Comparison of ENCODE assay signal across 24 cellular contexts in the genomic region with DNA sequence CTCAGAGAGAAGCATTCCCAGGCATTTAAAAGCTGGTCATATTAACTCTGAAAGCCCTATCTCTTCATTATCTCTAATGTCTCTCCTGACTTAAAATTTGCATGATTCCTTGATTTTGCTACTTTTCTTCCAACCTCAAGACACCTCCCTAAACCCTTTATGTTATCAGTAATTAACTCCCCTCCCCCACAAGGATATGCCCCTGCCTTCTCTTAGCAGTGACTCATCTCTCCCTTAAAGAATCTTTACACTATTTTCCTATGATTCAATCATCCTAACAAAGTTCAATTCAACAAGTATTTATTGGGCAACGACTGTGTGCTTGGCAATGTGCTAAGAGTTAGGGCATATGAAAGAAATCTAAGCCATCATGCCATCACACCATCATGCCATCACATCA.
A peak's percentile ranks its signal among the peaks of the same experiment; 100 is the strongest.
DNase-seq lines count a peak whose midpoint lies in the region; ATAC-seq, FAIRE-seq and TF ChIP-seq lines count a peak whose summit lies in the region.
"Had no signal": no experiment of that assay in that cellular context is flagged by ENCODE, and none has a peak within 500 bp of the region (broad histone marks: within the 10 kb centered on the region; RNA-seq: fewer than 3 reads in every experiment).

No MANE protein-coding gene starts in this region.

- H3K9me3 Mint-ChIP-seq in activated CD4-positive, alpha-beta memory T cell treated with anti-CD3 and anti-CD28 coated beads for 36 hours = no peaks in the 10 kb centered on the region
- H3K9me3 Mint-ChIP-seq: CD4-positive, alpha-beta T cell; H9; HFFc6 had no signal

- WGBS in H1 (ENCODE audit: extremely low coverage in 1 of 2, insufficient coverage in 1 of 2, insufficient read length in 1 of 2, insufficient replicate concordance in 2 of 2, low coverage in 1 of 2, low lambda C conversion rate in 2 of 2, missing lambda C conversion rate in 1 of 2), 2 experiments = 81% methylated on average over 1 of the region's 1 CpG; no CpG with 5 or more reads in 1 of the 2 experiments
- no CpG with 5 or more reads among the region's 1 CpG for WGBS in mesendoderm (ENCODE audit: extremely low coverage, insufficient coverage, low lambda C conversion rate)

- FAIRE-seq in D721Med (lab: Jason Lieb, UNC) = peak; percentile 6
- FAIRE-seq in H1 (lab: Jason Lieb, UNC) = no peak
- FAIRE-seq: A549, G401.6, GM19239 had no signal

- H2BK120ac ChIP-seq in H1 (replicated peaks; ENCODE audit: low read depth, low read length) = no peak overlapping the region
- no peak overlapping the region for H2BK120ac ChIP-seq in mesendoderm (ENCODE audit: low read depth, low read length)

- no peak overlapping the region for H3K4me3 Mint-ChIP-seq in activated CD4-positive, alpha-beta memory T cell treated with anti-CD3 and anti-CD28 coated beads for 36 hours
- H3K4me3 Mint-ChIP-seq: CD14-positive monocyte; CD4-positive, alpha-beta T cell; H9; HFFc6 had no signal

- peaks cover 3% of the 10 kb centered on the region for H3K27me3 Mint-ChIP-seq in activated CD4-positive, alpha-beta memory T cell treated with anti-CD3 and anti-CD28 coated beads for 36 hours

- no peak overlapping the region for H2BK5ac ChIP-seq in H1 (ENCODE audit: low read depth, low read length)
- no peak overlapping the region for H2BK5ac ChIP-seq in mesendoderm (ENCODE audit: low read length)

- H4K20me1 ChIP-seq in H1 (replicated peaks in 1 of 2; ENCODE audit: control insufficient read depth in 1 of 2, insufficient read depth in 2 of 2, low read length in 2 of 2) = no peaks in the 10 kb centered on the region
- H4K20me1 ChIP-seq: BLaER1 treated with 17β-estradiol and CSF1 and Interleukin-3, amounts not matched to agents 10 nM and 100 nM had no signal

- H3K36me3 ChIP-seq in HEK293 (ENCODE audit: control insufficient read depth in 2 of 2, insufficient read depth in 1 of 2, low read length in 2 of 2) = no peaks in the 10 kb centered on the region
- H3K36me3 ChIP-seq in H1 (ENCODE audit: control insufficient read depth in 2 of 4, insufficient read depth in 4 of 4, low read length in 3 of 4) = no peaks in the 10 kb centered on the region
- no peaks in the 10 kb centered on the region for H3K36me3 ChIP-seq in mesendoderm (ENCODE audit: control insufficient read depth, insufficient read depth, low read length)
- H3K36me3 ChIP-seq: BE2C; BLaER1 treated with 17β-estradiol and CSF1 and Interleukin-3, amounts not matched to agents 10 nM and 100 nM had no signal

- peak overlapping the region; percentile 45 for H2BK12ac ChIP-seq in H1 (ENCODE audit: low read depth, low read length)

- ATAC-seq in HG03521 (IDR thresholded peaks at IDR 0.05; ENCODE audit: unreplicated experiment) = no peak
- ATAC-seq: A549, HCT116 had no signal

- H3K4me1 ChIP-seq in HEK293 (ENCODE audit: control insufficient read depth, insufficient read depth, low read length) (no peaks in the 10 kb centered on the region), H1 (replicated peaks in 1 of 4; ENCODE audit: control insufficient read depth in 3 of 4, insufficient read depth in 4 of 4, low read length in 3 of 4) (peaks cover 0 to 5% (median 0%) of the 10 kb centered on the region in 4 experiments; a peak in 4 of 7 replicates), mesendoderm (ENCODE audit: control insufficient read depth, low read depth, low read length) (peaks cover 3% of the 10 kb centered on the region)
- H3K4me1 ChIP-seq: A549; BE2C; BLaER1 treated with 17β-estradiol and CSF1 and Interleukin-3, amounts not matched to agents 10 nM and 100 nM had no signal

- peak overlapping the region; percentile 13; the same call in 1 of the 2 replicates for H2BK15ac ChIP-seq in H1 (ENCODE audit: low read length)
- no peak overlapping the region for H2BK15ac ChIP-seq in mesendoderm (replicated peaks; ENCODE audit: low read depth)

- H3K9ac ChIP-seq in H1 (replicated peaks in 1 of 4; ENCODE audit: extremely low read depth in 1 of 4, low read depth in 3 of 4, low read length in 3 of 4) (no peak overlapping the region), mesendoderm (ENCODE audit: low read length) (no peak overlapping the region)
- H3K9ac ChIP-seq: BLaER1 treated with 17β-estradiol and CSF1 and Interleukin-3, amounts not matched to agents 10 nM and 100 nM; GM23248 had no signal

- CTCF ChIA-PET in HEK293 (lab: Yijun Ruan, JAX) = no interaction called here
- CTCF ChIA-PET in H1 (lab: Charles Lee; ENCODE audit: partially characterized antibody) = no interaction called here
- CTCF ChIA-PET in activated CD4-positive, alpha-beta memory T cell treated with anti-CD3 and anti-CD28 coated beads for 36 hours (lab: Charles Lee) = no interaction called here

- TF ChIP-seq CTCF in D721Med (IDR thresholded peaks at IDR 0.05; ENCODE audit: insufficient read depth, missing control alignments) (no peak), HEK293 (tag by site-specific recombination; IDR thresholded peaks at IDR 0.05) (no peak), H1 (IDR thresholded peaks at IDR 0.05; ENCODE audit: control extremely low read depth in 1 of 3, insufficient read depth in 1 of 3, low read depth in 1 of 3, low read length in 3 of 3) (no peak)

- H3K14ac ChIP-seq in H1 (ENCODE audit: insufficient read length) = no peak overlapping the region

- H3K9me3 ChIP-seq in HEK293 (ENCODE audit: control insufficient read depth, insufficient read depth, low read depth, low read length) = no peaks in the 10 kb centered on the region
- no peaks in the 10 kb centered on the region for H3K9me3 ChIP-seq in H1 (ENCODE audit: insufficient read depth in 2 of 2, low read depth in 1 of 2, low read length in 1 of 2)
- H3K9me3 ChIP-seq: A549; BE2C; BLaER1 treated with 17β-estradiol and CSF1 and Interleukin-3, amounts not matched to agents 10 nM and 100 nM; Caco-2 had no signal

- no peak for TF ChIP-seq EP300 in H1 (IDR thresholded peaks at IDR 0.05; ENCODE audit: borderline replicate concordance in 1 of 2, low read depth in 2 of 2, low read length in 2 of 2)

- H3K27me3 ChIP-seq in H1 (replicated peaks in 1 of 4; ENCODE audit: control insufficient read depth in 3 of 4, extremely low read depth in 1 of 4, insufficient read depth in 3 of 4, low read length in 3 of 4) (no peaks in the 10 kb centered on the region), mesendoderm (ENCODE audit: insufficient read depth, low read length, poor library complexity) (no peaks in the 10 kb centered on the region)
- H3K27me3 ChIP-seq: BE2C; BLaER1 treated with 17β-estradiol and CSF1 and Interleukin-3, amounts not matched to agents 10 nM and 100 nM had no signal

- no peak overlapping the region for H2AFZ ChIP-seq in H1 (ENCODE audit: low read length)
- H2AFZ ChIP-seq: GM23248 had no signal

- no peak overlapping the region for H3K18ac ChIP-seq in H1 (ENCODE audit: extremely low read depth, low read length)
- no peak overlapping the region for H3K18ac ChIP-seq in mesendoderm (ENCODE audit: low read length)

- no peak overlapping the region for H2BK20ac ChIP-seq in H1 (ENCODE audit: low read length)

- H3K4ac ChIP-seq in H1 (replicated peaks; ENCODE audit: insufficient read length, low read depth, low read length) = no peak overlapping the region
- no peak overlapping the region for H3K4ac ChIP-seq in mesendoderm (ENCODE audit: low read depth, low read length)

- H3K79me2 ChIP-seq in H1 (ENCODE audit: control insufficient read depth in 1 of 2, insufficient read depth in 2 of 2, low read length in 2 of 2) = no peaks in the 10 kb centered on the region; a peak in 1 of 4 replicates
- no peaks in the 10 kb centered on the region for H3K79me2 ChIP-seq in mesendoderm (ENCODE audit: control insufficient read depth, insufficient read depth, low read length)

- H3K27ac ChIP-seq in HEK293 (ENCODE audit: extremely low read depth, low read depth, low read length) = no peak overlapping the region
- H3K27ac ChIP-seq in H1 (ENCODE audit: low read depth, low read length) = no peak overlapping the region
- H3K27ac ChIP-seq in mesendoderm (ENCODE audit: low read depth, low read length) = no peak overlapping the region
- H3K27ac ChIP-seq: A549; BLaER1 treated with 17β-estradiol and CSF1 and Interleukin-3, amounts not matched to agents 10 nM and 100 nM; GM23248 had no signal

- H3K4me2 ChIP-seq in H1 (ENCODE audit: insufficient read depth in 1 of 2, low read depth in 2 of 2, low read length in 2 of 2) (no peak overlapping the region; a peak in 1 of 4 replicates), mesendoderm (ENCODE audit: low read length) (no peak overlapping the region)
- H3K4me2 ChIP-seq: A549; BLaER1 treated with 17β-estradiol and CSF1 and Interleukin-3, amounts not matched to agents 10 nM and 100 nM had no signal

- no peak overlapping the region for H3K27ac Mint-ChIP-seq in activated CD4-positive, alpha-beta memory T cell treated with anti-CD3 and anti-CD28 coated beads for 36 hours
- H3K27ac Mint-ChIP-seq: CD14-positive monocyte; CD4-positive, alpha-beta T cell; H9; HFFc6 had no signal

- no peaks in the 10 kb centered on the region for H3K4me1 Mint-ChIP-seq in activated CD4-positive, alpha-beta memory T cell treated with anti-CD3 and anti-CD28 coated beads for 36 hours (ENCODE audit: low read depth)
- H3K4me1 Mint-ChIP-seq: CD14-positive monocyte had no signal

- H3K36me3 Mint-ChIP-seq in activated CD4-positive, alpha-beta memory T cell treated with anti-CD3 and anti-CD28 coated beads for 36 hours = no peaks in the 10 kb centered on the region
- H3K36me3 Mint-ChIP-seq: CD14-positive monocyte had no signal

- no peak overlapping the region for H4K91ac ChIP-seq in H1 (replicated peaks; ENCODE audit: insufficient read length, low read length)

- intact Hi-C loops in activated CD4-positive, alpha-beta memory T cell treated with anti-CD3 and anti-CD28 coated beads for 36 hours (cut with micrococcal nuclease) = no loop called here

- H2AK5ac ChIP-seq in H1 (ENCODE audit: low read depth, low read length) (peak overlapping the region; percentile 78; the same call in 1 of the 2 replicates), mesendoderm (ENCODE audit: low read length) (no peak overlapping the region)

- H4K5ac ChIP-seq in H1 (ENCODE audit: insufficient read length, low read depth, low read length) (no peak overlapping the region), mesendoderm (ENCODE audit: low read length) (no peak overlapping the region)

- peaks cover 3% of the 10 kb centered on the region; the same call in 1 of the 2 replicates for H3K23me2 ChIP-seq in H1 (ENCODE audit: low read depth, low read length)

- no peak for TF ChIP-seq POLR2A in H1 (IDR thresholded peaks at IDR 0.05; ENCODE audit: control extremely low read depth in 1 of 2, low read depth in 2 of 2, low read length in 2 of 2)

- H3K4me3 ChIP-seq in HEK293 (ENCODE audit: low read depth, low read length) = no peak overlapping the region
- no peak overlapping the region for H3K4me3 ChIP-seq in H1 (ENCODE audit: extremely low read depth in 1 of 4, insufficient read depth in 2 of 4, low read depth in 3 of 4, low read length in 4 of 4)
- no peak overlapping the region for H3K4me3 ChIP-seq in mesendoderm (ENCODE audit: low read length)
- H3K4me3 ChIP-seq: A549; BLaER1 treated with 17β-estradiol and CSF1 and Interleukin-3, amounts not matched to agents 10 nM and 100 nM; GM23248 had no signal

- H3K56ac ChIP-seq in H1 (replicated peaks; ENCODE audit: insufficient read length, low read depth, low read length) (no peak overlapping the region), mesendoderm (ENCODE audit: low read length) (no peak overlapping the region)

- H4K8ac ChIP-seq in H1 (ENCODE audit: extremely low read depth, insufficient read depth, low read length) (no peak overlapping the region), mesendoderm (ENCODE audit: low read depth, low read length) (no peak overlapping the region)

- TF ChIP-seq RAD21 in H1 (IDR thresholded peaks at IDR 0.05 in 1 of 2, conservative IDR thresholded peaks at IDR 0.05 in 1 of 2; ENCODE audit: low read depth in 2 of 2, low read length in 2 of 2) = no peak

- POLR2A ChIA-PET in HEK293 (lab: Yijun Ruan, JAX) = no interaction called here
- POLR2A ChIA-PET in H1 (lab: Charles Lee; ENCODE audit: partially characterized antibody) = no interaction called here
- POLR2A ChIA-PET in activated CD4-positive, alpha-beta memory T cell treated with anti-CD3 and anti-CD28 coated beads for 36 hours (lab: Charles Lee) = no interaction called here

- H3K23ac ChIP-seq in H1 (ENCODE audit: insufficient read length) = no peak overlapping the region
- H3K23ac ChIP-seq in mesendoderm (ENCODE audit: low read length) = no peak overlapping the region

- H3K79me1 ChIP-seq in H1 (ENCODE audit: low read depth, low read length) (no peaks in the 10 kb centered on the region), mesendoderm (ENCODE audit: low read length) (no peaks in the 10 kb centered on the region)

- DNase-seq in D721Med (ENCODE audit: insufficient read length, low spot score) = no peak
- no peak for DNase-seq in H1 (ENCODE audit: low read depth in 1 of 2, low spot score in 2 of 2)
- DNase-seq in mesendoderm = peak; percentile 15
- DNase-seq in activated CD4-positive, alpha-beta memory T cell treated with anti-CD3 and anti-CD28 coated beads for 36 hours = no peak
- no peak for DNase-seq in NCI-H1436 treated with DMSO at 0.1 percent for 48 hours (lab: John Stamatoyannopoulos, UW)
- DNase-seq: 8988T; ACHN; AML-193; BE2C; Caco-2; CD4-positive, alpha-beta T cell; DMS 273 treated with DMSO at 0.1 percent for 48 hours; DMS79; GM23248; H9; HFFc6 had no signal
